ENCODE assay signal across 7 cellular contexts in the genomic region with DNA sequence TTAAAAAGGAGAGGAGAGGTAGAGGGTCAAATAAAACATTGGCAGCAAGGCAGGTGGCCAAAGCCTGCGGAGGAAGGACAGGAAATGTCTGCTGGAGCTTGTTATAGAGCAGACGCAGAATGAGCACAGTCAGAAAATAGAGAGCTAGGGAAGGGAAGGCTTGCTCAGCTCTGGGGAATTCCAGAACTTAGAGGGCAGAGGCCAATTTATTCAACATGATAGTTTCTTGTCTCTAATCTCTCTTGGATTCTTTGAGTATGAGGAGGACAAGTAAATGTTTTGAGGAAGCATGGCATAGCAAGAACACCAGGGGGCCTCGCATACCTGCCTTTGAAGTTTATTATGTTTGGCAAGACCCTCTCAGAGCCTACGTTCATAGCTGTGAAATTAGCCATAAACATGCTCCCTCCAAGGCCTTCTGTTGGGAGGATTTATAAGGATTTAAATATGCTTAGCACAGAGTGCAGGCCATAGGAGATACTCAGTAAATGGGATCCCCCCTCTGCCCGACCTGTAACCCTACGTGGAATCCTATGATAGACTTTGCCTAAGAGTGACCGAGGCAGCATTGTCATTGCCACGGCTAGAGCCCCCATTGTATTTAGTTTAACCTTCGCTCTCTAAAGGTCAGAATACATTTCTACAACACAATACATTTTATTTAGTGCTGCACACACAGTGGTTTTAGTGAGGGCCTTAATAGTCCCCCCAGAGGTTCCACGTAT.
DNase-seq lines count a peak whose midpoint lies in the region; ATAC-seq and TF ChIP-seq lines count a peak whose summit lies in the region.

No MANE protein-coding gene starts in this region.

- peak overlapping the region; percentile 23 to 47 for H3K27ac ChIP-seq in ovary

- no peak overlapping the region for H3K4me3 Mint-ChIP-seq in WTC11

- intact Hi-C loops in ovary (cut with DNase I) = loop anchor here in 1 of 4 donors (10.0 kb wide), 1 partner anchor 353 kb away; no protein-coding TSS in a partner anchor

- peaks cover 5% of the 10 kb centered on the region for H3K27me3 Mint-ChIP-seq in WTC11 (ENCODE audit: low read depth)

- H3K9me3 Mint-ChIP-seq in WTC11 = no peaks in the 10 kb centered on the region

- WGBS in ovary, 3 donors = 19 to 27% (median 24%) methylated on average over 10 of the region's 10 CpGs

- no peak for TF ChIP-seq CTCF in WTC11 (IDR thresholded peaks at IDR 0.05)
- peak in 1 of 3 donors; percentile 56 for TF ChIP-seq CTCF in ovary (IDR thresholded peaks at IDR 0.05)

- no peak overlapping the region for H3K27ac Mint-ChIP-seq in WTC11

- H3K4me1 ChIP-seq in ovary (ENCODE audit: insufficient read depth) = peaks cover 9% of the 10 kb centered on the region

- no peaks in the 10 kb centered on the region for H3K9me3 ChIP-seq in ovary

- H3K4me3 ChIP-seq in Jurkat, Clone E6-1 (ENCODE audit: low read length) = no peak overlapping the region
- no peak overlapping the region for H3K4me3 ChIP-seq in ovary

- no peaks in the 10 kb centered on the region for H3K36me3 Mint-ChIP-seq in WTC11

- no peak for TF ChIP-seq POLR2A in ovary (IDR thresholded peaks at IDR 0.05)

- peaks cover 42% of the 10 kb centered on the region for H3K4me1 Mint-ChIP-seq in WTC11

- H3K36me3 ChIP-seq in ovary = no peaks in the 10 kb centered on the region

- DNase-seq in G401 (ENCODE audit: low spot score) = peak; percentile 61
- DNase-seq in Jurkat, Clone E6-1 (ENCODE audit: low read depth, low spot score) = peak; percentile 42
- peak; percentile 47 for DNase-seq in WTC11 (ENCODE audit: low spot score)
- DNase-seq in fibroblast of peridontal ligament (ENCODE audit: extremely low read depth) = peak; percentile 89
- peak; percentile 52 to 69 (median 61) for DNase-seq in ovary

- H3K27me3 ChIP-seq in ovary = no peaks in the 10 kb centered on the region

- CTCF ChIA-PET in WTC11 (lab: Charles Lee) = interaction anchor here (0.6 to 1.7 kb wide), 6 partner anchors 51 to 443 kb away, joined by 3 to 11 read pairs (median 6); no protein-coding TSS in a partner anchor

- in situ Hi-C loops in G401 (cut with HindIII; ENCODE audit: low sequenced_read_pairs) = no loop called here

- ATAC-seq in WTC11 (peak; percentile 36), GM19397 (IDR thresholded peaks at IDR 0.05; ENCODE audit: unreplicated experiment) (no peak), HG02840 (IDR thresholded peaks at IDR 0.05; ENCODE audit: low FRiP score, unreplicated experiment) (no peak)

- TF ChIP-seq EP300 in ovary (IDR thresholded peaks at IDR 0.05) = no peak

- POLR2A ChIA-PET in WTC11 (lab: Charles Lee) = interaction anchor here (0.6 kb wide), 1 partner anchor 395 kb away, joined by 3 read pairs; no protein-coding TSS in a partner anchor

TF ChIP-seq in WTC11, 78 proteins besides CTCF, POLR2A, EP300 and RAD21:
- TF ChIP-seq, protein P1, sequence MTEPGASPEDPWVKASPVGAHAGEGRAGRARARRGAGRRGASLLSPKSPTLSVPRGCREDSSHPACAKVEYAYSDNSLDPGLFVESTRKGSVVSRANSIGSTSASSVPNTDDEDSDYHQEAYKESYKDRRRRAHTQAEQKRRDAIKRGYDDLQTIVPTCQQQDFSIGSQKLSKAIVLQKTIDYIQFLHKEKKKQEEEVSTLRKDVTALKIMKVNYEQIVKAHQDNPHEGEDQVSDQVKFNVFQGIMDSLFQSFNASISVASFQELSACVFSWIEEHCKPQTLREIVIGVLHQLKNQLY (CRISPR knock-in tag; IDR thresholded peaks at IDR 0.05) = no peak
- TF ChIP-seq ZNF232 (CRISPR knock-in tag; IDR thresholded peaks at IDR 0.05) = no peak
